ENCODE assay signal across 20 cellular contexts in the genomic region with DNA sequence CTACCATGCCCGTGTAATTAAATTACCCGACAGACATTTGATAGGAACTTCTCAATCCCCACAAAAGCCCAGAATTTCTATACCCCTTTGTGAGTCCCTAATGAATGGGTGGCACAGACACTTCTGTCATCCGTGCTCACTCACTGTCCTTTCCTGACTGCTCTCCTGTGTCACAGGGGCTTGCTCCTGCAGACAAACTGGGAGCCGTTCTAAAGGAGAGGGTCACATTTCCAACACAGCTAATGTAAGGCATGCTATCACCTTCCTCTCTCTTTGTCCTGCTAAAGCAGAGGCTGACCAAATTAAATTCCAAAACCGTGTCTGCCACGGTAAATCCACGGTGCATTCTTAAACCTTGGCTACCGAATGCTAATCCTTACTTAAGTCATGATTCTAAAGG.
"Had no signal": no experiment of that assay in that cellular context is flagged by ENCODE, and none has a peak within 500 bp of the region (broad histone marks: within the 10 kb centered on the region; RNA-seq: fewer than 3 reads in every experiment).

No MANE protein-coding gene starts in this region.

- H3K27me3 ChIP-seq: foreskin keratinocyte, upper lobe of right lung had no signal

- H2AFZ ChIP-seq: parathyroid adenoma had no signal

- DNase-seq: activated CD4-positive, alpha-beta T cell treated with anti-CD3 and anti-CD28 coated beads, Interleukin-2, amount 10 ng/mL, durations not matched to agents 7 days and 5 days; activated CD8-positive, alpha-beta T cell treated with anti-CD3 and anti-CD28 coated beads, Interleukin-2, amount 10 ng/mL, durations not matched to agents 7 days and 5 days; activated naive CD4-positive, alpha-beta T cell treated with Interleukin-2 at 50 U/mL for 16 hours; activated naive CD8-positive, alpha-beta T cell treated with anti-CD3 and anti-CD28 coated beads, Interleukin-2, amount 10 ng/mL, durations not matched to agents 7 days and 5 days; activated T-cell treated with anti-CD3 and anti-CD28 coated beads, Interleukin-2, amount 50 U/mL, for 24 hours; caudate nucleus; foreskin keratinocyte; glutamatergic neuron; hippocampal formation; midbrain; spleen; stimulated activated naive B cell treated with anti-CD40 and anti-IgM and Interleukin-4, amounts not matched to agents 10 μg/mL and 1 μg/mL and 100 μg/mL, for 72 hours; T-cell; T-helper 9 cell; upper lobe of right lung had no signal

- H3K79me2 ChIP-seq: parathyroid adenoma had no signal

- H3K9me3 ChIP-seq: spleen, upper lobe of right lung had no signal

- ATAC-seq: activated CD8-positive, alpha-beta T cell treated with anti-CD3 and anti-CD28 coated beads, Interleukin-2, amount 10 ng/mL, durations not matched to agents 7 days and 5 days; foreskin keratinocyte; stimulated activated naive B cell treated with anti-CD40 and anti-IgM and Interleukin-4, amounts not matched to agents 10 μg/mL and 1 μg/mL and 100 μg/mL, for 72 hours; T-cell; upper lobe of right lung had no signal

- H3K4me3 ChIP-seq: lung, spleen, upper lobe of right lung had no signal

- H3K9ac ChIP-seq: parathyroid adenoma had no signal

- H3K4me1 Mint-ChIP-seq: activated CD4-positive, alpha-beta T cell treated with anti-CD3 and anti-CD28 coated beads, Interleukin-2, amount 10 ng/mL, durations not matched to agents 7 days and 5 days; activated naive CD8-positive, alpha-beta T cell treated with anti-CD3 and anti-CD28 coated beads, Interleukin-2, amount 10 ng/mL, durations not matched to agents 7 days and 5 days; stimulated activated naive B cell treated with anti-CD40 and anti-IgM and Interleukin-4, amounts not matched to agents 10 μg/mL and 1 μg/mL and 100 μg/mL, for 72 hours; T-cell had no signal

- H3K27me3 Mint-ChIP-seq: activated CD4-positive, alpha-beta T cell treated with anti-CD3 and anti-CD28 coated beads, Interleukin-2, amount 10 ng/mL, durations not matched to agents 7 days and 5 days; activated naive CD8-positive, alpha-beta T cell treated with anti-CD3 and anti-CD28 coated beads, Interleukin-2, amount 10 ng/mL, durations not matched to agents 7 days and 5 days had no signal

- H3K4me1 ChIP-seq: foreskin keratinocyte, parathyroid adenoma, spleen, upper lobe of right lung had no signal

- H3K36me3 Mint-ChIP-seq: activated naive CD8-positive, alpha-beta T cell treated with anti-CD3 and anti-CD28 coated beads, Interleukin-2, amount 10 ng/mL, durations not matched to agents 7 days and 5 days; stimulated activated naive B cell treated with anti-CD40 and anti-IgM and Interleukin-4, amounts not matched to agents 10 μg/mL and 1 μg/mL and 100 μg/mL, for 72 hours; T-cell had no signal

- H3K27ac ChIP-seq: epithelial cell of prostate, foreskin keratinocyte, parathyroid adenoma, spleen, upper lobe of right lung had no signal

- FAIRE-seq: keratinocyte had no signal

- H3K27ac Mint-ChIP-seq: activated CD4-positive, alpha-beta T cell treated with anti-CD3 and anti-CD28 coated beads, Interleukin-2, amount 10 ng/mL, durations not matched to agents 7 days and 5 days; activated CD8-positive, alpha-beta T cell treated with anti-CD3 and anti-CD28 coated beads, Interleukin-2, amount 10 ng/mL, durations not matched to agents 7 days and 5 days; activated naive CD8-positive, alpha-beta T cell treated with anti-CD3 and anti-CD28 coated beads, Interleukin-2, amount 10 ng/mL, durations not matched to agents 7 days and 5 days; activated T-cell treated with anti-CD3 and anti-CD28 coated beads, Interleukin-2, amount 50 U/mL, for 24 hours; activated T-helper 2 cell treated with anti-CD3 and anti-CD28 coated beads, Interferon-gamma antibody, Interleukin-2, Interleukin-4, amounts not matched to agents 10 μg/mL and 5 μg/mL and 100 μg/mL, durations not matched to agents 14 hours and 24 hours and 36 hours; stimulated activated naive B cell treated with anti-CD40 and anti-IgM and Interleukin-4, amounts not matched to agents 10 μg/mL and 1 μg/mL and 100 μg/mL, for 72 hours; T-cell had no signal

- H3K36me3 ChIP-seq: spleen, upper lobe of right lung had no signal

- H3K9me3 Mint-ChIP-seq: activated CD4-positive, alpha-beta T cell treated with anti-CD3 and anti-CD28 coated beads, Interleukin-2, amount 10 ng/mL, durations not matched to agents 7 days and 5 days; activated naive CD8-positive, alpha-beta T cell treated with anti-CD3 and anti-CD28 coated beads, Interleukin-2, amount 10 ng/mL, durations not matched to agents 7 days and 5 days; activated T-cell treated with anti-CD3 and anti-CD28 coated beads, Interleukin-2, amount 50 U/mL, for 24 hours; activated T-helper 2 cell treated with anti-CD3 and anti-CD28 coated beads, Interferon-gamma antibody, Interleukin-2, Interleukin-4, amounts not matched to agents 10 μg/mL and 5 μg/mL and 100 μg/mL, durations not matched to agents 14 hours and 24 hours and 36 hours had no signal

- H3K4me3 Mint-ChIP-seq: activated CD4-positive, alpha-beta T cell treated with anti-CD3 and anti-CD28 coated beads, Interleukin-2, amount 10 ng/mL, durations not matched to agents 7 days and 5 days; activated CD8-positive, alpha-beta T cell treated with anti-CD3 and anti-CD28 coated beads, Interleukin-2, amount 10 ng/mL, durations not matched to agents 7 days and 5 days; activated naive CD8-positive, alpha-beta T cell treated with anti-CD3 and anti-CD28 coated beads, Interleukin-2, amount 10 ng/mL, durations not matched to agents 7 days and 5 days; activated T-cell treated with anti-CD3 and anti-CD28 coated beads, Interleukin-2, amount 50 U/mL, for 24 hours; stimulated activated naive B cell treated with anti-CD40 and anti-IgM and Interleukin-4, amounts not matched to agents 10 μg/mL and 1 μg/mL and 100 μg/mL, for 72 hours; T-cell had no signal
